Comparison of ENCODE assay signal across 8 cellular contexts in the genomic region with DNA sequence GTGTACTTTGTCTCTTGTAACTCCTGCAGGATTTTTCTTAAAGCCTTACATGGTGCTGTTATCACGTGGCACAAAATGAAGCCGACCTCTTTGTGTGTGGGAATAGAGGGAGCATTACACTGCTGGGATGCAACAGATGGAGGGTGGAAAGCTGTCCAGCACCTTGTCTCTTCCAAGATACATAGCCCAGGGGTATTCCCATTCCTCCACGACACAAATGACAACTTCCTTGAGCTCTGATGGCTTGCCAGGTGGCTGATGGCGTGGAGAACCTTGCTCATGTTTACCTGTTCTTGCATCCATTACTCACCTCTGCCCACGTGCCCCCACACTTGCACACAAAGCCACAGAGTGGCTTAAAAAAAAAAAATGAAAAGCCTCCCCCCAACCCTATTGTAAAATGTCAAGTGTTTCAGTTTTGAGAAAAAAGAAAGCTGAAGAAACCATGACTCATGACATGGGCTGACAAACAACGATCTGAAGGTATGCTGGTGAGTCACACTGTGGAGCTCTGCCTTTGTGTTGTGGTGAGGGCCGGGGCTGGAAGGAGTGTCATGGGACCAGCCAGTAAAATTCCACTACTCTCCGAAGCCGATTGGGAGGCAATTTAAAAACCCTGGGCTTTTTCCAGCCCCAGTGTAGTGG. TPM values are rescaled to one million over a fixed set of nuclear protein-coding genes. Genes with fewer than 3 reads are reported as not detected.
DNase-seq lines count a peak whose midpoint lies in the region; ATAC-seq and TF ChIP-seq lines count a peak whose summit lies in the region.

No MANE protein-coding gene starts in this region.

- H3K4me1 Mint-ChIP-seq in activated B cell treated with CpG ODN at 0.5 μM for 24 hours, result peaks cover 55% of the 10 kb centered on the region

- no peaks in the 10 kb centered on the region for H3K27me3 ChIP-seq in kidney epithelial cell (ENCODE audit: control insufficient read depth, insufficient read depth, low read length)

- POLR2A ChIA-PET in activated B cell treated with CpG ODN at 0.5 μM for 24 hours (lab: Charles Lee), result interaction anchor here (0.6 to 3.4 kb wide), 11 partner anchors 10 to 1985 kb away, joined by 3 to 29 read pairs (median 7); partner anchors contain the start of genes MRPS6 and SLC5A3

- no peaks in the 10 kb centered on the region for H3K36me3 ChIP-seq in kidney epithelial cell (ENCODE audit: control insufficient read depth, insufficient read depth, low read length)

- H3K27me3 Mint-ChIP-seq in activated B cell treated with CpG ODN at 0.5 μM for 24 hours, result no peaks in the 10 kb centered on the region

- DNase-seq in GM13977 (ENCODE audit: low spot score) (peak; percentile 71), NCI-H2029 (lab: John Stamatoyannopoulos, UW) (peak; percentile 69), activated B cell treated with CpG ODN at 0.5 μM for 24 hours (peak; percentile 36), caudate nucleus (lab: John Stamatoyannopoulos, UW) (peak in 49 of 61 donors; percentile 21 to 94 (median 73)), kidney epithelial cell (ENCODE audit: low read depth) (peak; percentile 99), mesenteric fat pad (ENCODE audit: low spot score) (no peak)
- peak; percentile 66 to 72 for DNase-seq in stimulated activated CD4-positive, alpha-beta T cell treated with anti-CD3 and anti-CD28 coated beads, Interleukin-1b, Interleukin-23, amount 100 ng/mL, for 4 hours (ENCODE audit: low read depth in 2 of 2)

- peak; percentile 62 for ATAC-seq in HG02852 (IDR thresholded peaks at IDR 0.05; ENCODE audit: unreplicated experiment)
- peak; percentile 74 for ATAC-seq in activated B cell treated with CpG ODN at 0.5 μM for 24 hours (ENCODE audit: low read depth)

- H3K4me3 ChIP-seq in kidney epithelial cell (ENCODE audit: low read depth, low read length), result no peak overlapping the region

- TF ChIP-seq CTCF in GM13977 (IDR thresholded peaks at IDR 0.05; ENCODE audit: extremely low read depth, insufficient read depth, missing control alignments) (no peak), activated B cell treated with CpG ODN at 0.5 μM for 24 hours (IDR thresholded peaks at IDR 0.05) (no peak), kidney epithelial cell (IDR thresholded peaks at IDR 0.05; ENCODE audit: insufficient read depth, low read length, poor library complexity, severe bottlenecking) (no peak)

- H3K9me3 Mint-ChIP-seq in activated B cell treated with CpG ODN at 0.5 μM for 24 hours, result peaks cover 3% of the 10 kb centered on the region

- H3K27ac ChIP-seq in caudate nucleus (ENCODE audit: low read depth, low read length), result peak overlapping the region; percentile 98

- peak overlapping the region; percentile 92 for H3K27ac Mint-ChIP-seq in activated B cell treated with CpG ODN at 0.5 μM for 24 hours

- intact Hi-C loops in activated B cell treated with CpG ODN at 0.5 μM for 24 hours (cut with micrococcal nuclease), result loop anchor here (1.0 to 5.0 kb wide), 5 partner anchors 15 to 125 kb away; partner anchors contain the start of genes ATP5PO, MRPS6 and SLC5A3

- no peaks in the 10 kb centered on the region for H3K36me3 Mint-ChIP-seq in activated B cell treated with CpG ODN at 0.5 μM for 24 hours (ENCODE audit: low read depth)

- H3K4me3 Mint-ChIP-seq in activated B cell treated with CpG ODN at 0.5 μM for 24 hours, result peak overlapping the region; percentile 75

- in situ Hi-C loops in GM13977 (cut with MboI; ENCODE audit: low pct_unique_long_range_greater_than_20kb, low sequenced_read_pairs, unreplicated experiment), result no loop called here

- CTCF ChIA-PET in activated B cell treated with CpG ODN at 0.5 μM for 24 hours (lab: Charles Lee), result interaction anchor here (0.7 to 1.4 kb wide), 4 partner anchors 12 to 400 kb away, joined by 4 to 11 read pairs (median 6); no protein-coding TSS in a partner anchor

RNA-seq across cellular contexts. Expression of gene ATP5PO, which starts 32.0 kb away (rescaled TPM):
- total RNA-seq in activated B cell treated with CpG ODN at 0.5 μM for 24 hours (169 and 193 TPM in 2 replicates), kidney epithelial cell (242 and 286 TPM in 2 replicates), mesenteric fat pad (171 TPM)
